Comparison of ENCODE assay signal across 9 cellular contexts in the genomic region with DNA sequence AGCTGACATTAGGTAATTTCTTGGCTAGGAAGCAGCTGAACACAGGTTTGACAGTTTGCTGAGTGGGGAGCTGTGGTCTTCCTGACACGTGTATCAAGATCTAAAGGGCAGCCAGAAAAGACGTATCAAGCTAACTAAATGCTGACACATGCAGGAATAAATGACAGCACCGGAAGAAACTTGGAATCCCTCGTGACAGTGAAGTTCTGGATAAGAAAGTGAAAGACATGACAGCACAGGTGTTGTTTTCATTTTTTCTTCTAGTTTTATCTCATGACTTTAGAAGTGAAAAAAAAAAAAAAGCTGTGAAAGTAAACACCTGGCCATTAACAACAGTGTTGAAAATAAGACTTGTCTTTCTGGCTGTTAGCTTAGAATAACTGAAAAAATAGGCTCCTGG.
DNase-seq lines count a peak whose midpoint lies in the region; ATAC-seq lines count a peak whose summit lies in the region.
"Had no signal": no experiment of that assay in that cellular context is flagged by ENCODE, and none has a peak within 500 bp of the region (broad histone marks: within the 10 kb centered on the region; RNA-seq: fewer than 3 reads in every experiment).

No MANE protein-coding gene starts in this region.

- peak overlapping the region in 1 of 2 donors; percentile 28 for H3K4me3 Mint-ChIP-seq in effector memory CD8-positive, alpha-beta T cell

- no peaks in the 10 kb centered on the region for H3K9me3 Mint-ChIP-seq in effector memory CD8-positive, alpha-beta T cell

- peak overlapping the region in 1 of 2 donors; percentile 75 for H3K27ac Mint-ChIP-seq in effector memory CD8-positive, alpha-beta T cell

- peaks cover 4 to 5% of the 10 kb centered on the region in 2 donors for H3K4me1 Mint-ChIP-seq in effector memory CD8-positive, alpha-beta T cell (ENCODE audit: low read depth in 2 of 2)

- ATAC-seq in GM18867 (IDR thresholded peaks at IDR 0.05; ENCODE audit: unreplicated experiment) (peak; percentile 76), GM21717 (IDR thresholded peaks at IDR 0.05; ENCODE audit: unreplicated experiment) (peak; percentile 59), HG03342 (IDR thresholded peaks at IDR 0.05; ENCODE audit: unreplicated experiment) (peak; percentile 82), GM18861 (IDR thresholded peaks at IDR 0.05; ENCODE audit: unreplicated experiment) (no peak)
- ATAC-seq in effector memory CD8-positive, alpha-beta T cell (replicated peaks): peak; percentile 90

- no peaks in the 10 kb centered on the region for H3K36me3 Mint-ChIP-seq in effector memory CD8-positive, alpha-beta T cell (ENCODE audit: insufficient read depth)

- no peaks in the 10 kb centered on the region for H3K27me3 Mint-ChIP-seq in effector memory CD8-positive, alpha-beta T cell

- peak; percentile 1 for DNase-seq in effector memory CD8-positive, alpha-beta T cell
- DNase-seq in GM03348 (ENCODE audit: low spot score) (no peak), glomerular visceral epithelial cell (ENCODE audit: extremely low spot score) (no peak), GOT3 (lab: John Stamatoyannopoulos, UW) (no peak)
- DNase-seq: activated gamma-delta T cell treated with Interleukin-2 at 50 U/mL for 16 hours had no signal

Comparison
In these comparisons a context has a peak if more than half of its experiments do, and no peak if none do; other contexts are left out.
1. DNase-seq: peak in effector memory CD8-positive, alpha-beta T cell (3 of 3); none in GM03348 (single experiment), glomerular visceral epithelial cell (single experiment) and GOT3 (single experiment).